Comparison of ENCODE assay signal across 3 cellular contexts in genomic region chr2:67724261-67724660, GRCh38.
"Had no signal": no experiment of that assay in that cellular context is flagged by ENCODE, and none has a peak within 500 bp of the region (broad histone marks: within the 10 kb centered on the region; RNA-seq: fewer than 3 reads in every experiment).

No MANE protein-coding gene starts in this region.

- H3K4me3 ChIP-seq: GM12878 had no signal

- DNase-seq: GDM1, GF-D8 had no signal
